20 cellular contexts compared by ENCODE assay signal in genomic region chr4:95472538-95472937, GRCh38.
DNase-seq lines count a peak whose midpoint lies in the region; ATAC-seq, FAIRE-seq and TF ChIP-seq lines count a peak whose summit lies in the region.
"Had no signal": no experiment of that assay in that cellular context is flagged by ENCODE, and none has a peak within 500 bp of the region (broad histone marks: within the 10 kb centered on the region; RNA-seq: fewer than 3 reads in every experiment).

No MANE protein-coding gene starts in this region.

- no peaks in the 10 kb centered on the region for H4K20me1 ChIP-seq in GM12878 (ENCODE audit: control insufficient read depth, insufficient read depth)
- H4K20me1 ChIP-seq: BLaER1 treated with 17β-estradiol and CSF1 and Interleukin-3, amounts not matched to agents 10 nM and 100 nM had no signal

- no peaks in the 10 kb centered on the region for H3K36me3 Mint-ChIP-seq in endodermal cell (ENCODE audit: low read depth)
- H3K36me3 Mint-ChIP-seq: CD14-positive monocyte; CD8-positive, alpha-beta memory T cell had no signal

- TF ChIP-seq EP300 in GM12878 (IDR thresholded peaks at IDR 0.05; ENCODE audit: borderline replicate concordance in 1 of 2, control insufficient read depth in 1 of 2, low read depth in 2 of 2, low read length in 2 of 2) (no peak), ovary (IDR thresholded peaks at IDR 0.05) (no peak)

- peaks cover 23% of the 10 kb centered on the region for H3K4me1 Mint-ChIP-seq in endodermal cell
- H3K4me1 Mint-ChIP-seq: CD14-positive monocyte; CD8-positive, alpha-beta memory T cell; GM23338; H9 had no signal

- in situ Hi-C loops in GM12878 (cut with MboI) = no loop called here
- in situ Hi-C loops in HAP-1 (cut with MboI; ENCODE audit: low sequenced_read_pairs) = no loop called here

- RAD21 ChIA-PET in GM12878 (lab: Charles Lee; ENCODE audit: unreplicated experiment) = no interaction called here

- H3K4me1 ChIP-seq in HEK293 (ENCODE audit: control insufficient read depth, insufficient read depth, low read length) (no peaks in the 10 kb centered on the region), GM12878 (ENCODE audit: control insufficient read depth, insufficient read depth, low read length) (no peaks in the 10 kb centered on the region), HAP-1 (0 out of 2 replicates have a peak, but pooled peaks cover 7% of the 10 kb centered on the region), endodermal cell (ENCODE audit: control insufficient read depth, insufficient read depth, low read length) (peaks cover 13% of the 10 kb centered on the region), ovary (ENCODE audit: insufficient read depth) (no peaks in the 10 kb centered on the region)
- H3K4me1 ChIP-seq: BLaER1 treated with 17β-estradiol and CSF1 and Interleukin-3, amounts not matched to agents 10 nM and 100 nM had no signal

- intact Hi-C loops in GM12878 (cut with micrococcal nuclease; ENCODE audit: unreplicated experiment) (no loop called here), ovary (cut with DNase I) (no loop called here)

- TF ChIP-seq CTCF in HEK293 (tag by site-specific recombination; IDR thresholded peaks at IDR 0.05) (no peak), GM12878 (IDR thresholded peaks at IDR 0.05 in 2 of 3, conservative IDR thresholded peaks at IDR 0.05 in 1 of 3; ENCODE audit: control insufficient read depth in 2 of 3, extremely low read depth in 1 of 3, insufficient read depth in 1 of 3, low read depth in 3 of 3, low read length in 3 of 3) (no peak), endodermal cell (conservative IDR thresholded peaks at IDR 0.05) (no peak), ovary (IDR thresholded peaks at IDR 0.05) (no peak)

- H3K36me3 ChIP-seq in HEK293 (ENCODE audit: control insufficient read depth in 2 of 2, insufficient read depth in 1 of 2, low read length in 2 of 2) (no peaks in the 10 kb centered on the region), GM12878 (ENCODE audit: control insufficient read depth in 2 of 2, insufficient read depth in 2 of 2, low read length in 1 of 2) (no peaks in the 10 kb centered on the region), HAP-1 (replicated peaks) (no peaks in the 10 kb centered on the region), endodermal cell (ENCODE audit: control insufficient read depth, insufficient read depth, low read length) (no peaks in the 10 kb centered on the region), ovary (no peaks in the 10 kb centered on the region)
- H3K36me3 ChIP-seq: BLaER1 treated with 17β-estradiol and CSF1 and Interleukin-3, amounts not matched to agents 10 nM and 100 nM had no signal

- DNase-seq in NCI-H748 (lab: John Stamatoyannopoulos, UW; ENCODE audit: unreplicated experiment) = peak; percentile 14
- DNase-seq in NCI-H748 treated with DMSO at 0.1 percent for 48 hours (lab: John Stamatoyannopoulos, UW) = no peak
- no peak for DNase-seq in GM12878 (ENCODE audit: low read depth, low spot score)
- peak; percentile 33 for DNase-seq in putamen (ENCODE audit: low spot score)
- DNase-seq in HAP-1 (ENCODE audit: low spot score in 2 of 2) = no peak
- no peak for DNase-seq in endodermal cell
- no peak for DNase-seq in ovary
- DNase-seq: BE2C; CD4-positive, alpha-beta T cell; CD8-positive, alpha-beta memory T cell; DMS 273 treated with DMSO at 0.1 percent for 48 hours; DMS79; GF-D8; H9 had no signal

- no peak for TF ChIP-seq RAD21 in GM12878 (IDR thresholded peaks at IDR 0.05; ENCODE audit: insufficient read depth, low read depth, low read length)

- peak; percentile 93 for ATAC-seq in GM12878
- ATAC-seq: GM23338 had no signal

- 0% methylated on average over 3 of the region's 3 CpGs for WGBS in GM12878 (ENCODE audit: insufficient coverage, insufficient replicate concordance, low lambda C conversion rate, missing lambda C conversion rate)
- 33 to 91% methylated on average over 1 to 3 of the region's 3 CpGs for WGBS in endodermal cell (ENCODE audit: insufficient coverage in 1 of 2, insufficient read length in 1 of 2), 2 experiments
- 46 to 56% (median 49%) methylated on average over 3 of the region's 3 CpGs for WGBS in ovary, 3 donors

- H3K4me3 ChIP-seq in HEK293 (ENCODE audit: low read depth, low read length) = no peak overlapping the region
- H3K4me3 ChIP-seq in GM12878 = no peak overlapping the region
- H3K4me3 ChIP-seq in HAP-1 = no peak overlapping the region
- H3K4me3 ChIP-seq in endodermal cell (ENCODE audit: low read length) = no peak overlapping the region
- H3K4me3 ChIP-seq in ovary = no peak overlapping the region
- H3K4me3 ChIP-seq: BLaER1 treated with 17β-estradiol and CSF1 and Interleukin-3, amounts not matched to agents 10 nM and 100 nM; GM23338 had no signal

- H3K27ac ChIP-seq in HEK293 (ENCODE audit: extremely low read depth, low read depth, low read length) (no peak overlapping the region), GM12878 (ENCODE audit: control insufficient read depth, insufficient read depth) (no peak overlapping the region), endodermal cell (ENCODE audit: low read depth, low read length) (no peak overlapping the region), ovary (no peak overlapping the region)
- H3K27ac ChIP-seq: 22Rv1; BLaER1 treated with 17β-estradiol and CSF1 and Interleukin-3, amounts not matched to agents 10 nM and 100 nM had no signal

- TF ChIP-seq POLR2A in GM12878 (IDR thresholded peaks at IDR 0.05; ENCODE audit: low read depth, low read length) (no peak), ovary (IDR thresholded peaks at IDR 0.05) (no peak)

- FAIRE-seq in GM12878 (lab: Jason Lieb, UNC) = no peak
- FAIRE-seq: GM12892 had no signal

- no peaks in the 10 kb centered on the region for H3K27me3 Mint-ChIP-seq in endodermal cell (ENCODE audit: insufficient read depth)
- H3K27me3 Mint-ChIP-seq: CD4-positive, alpha-beta T cell; CD8-positive, alpha-beta memory T cell had no signal

- H3K4me2 ChIP-seq in GM12878 (ENCODE audit: control insufficient read depth, insufficient read depth) = no peak overlapping the region
- H3K4me2 ChIP-seq: BLaER1 treated with 17β-estradiol and CSF1 and Interleukin-3, amounts not matched to agents 10 nM and 100 nM; GM23338 had no signal

- POLR2A ChIA-PET in HEK293 (lab: Yijun Ruan, JAX) (no interaction called here), GM12878 (lab: Charles Lee) (no interaction called here)

- H3K27me3 ChIP-seq in GM12878 (replicated peaks in 1 of 2; ENCODE audit: control insufficient read depth in 2 of 2, insufficient read depth in 2 of 2, low read length in 1 of 2) (no peaks in the 10 kb centered on the region), HAP-1 (ENCODE audit: low read depth) (no peaks in the 10 kb centered on the region), endodermal cell (ENCODE audit: control insufficient read depth, insufficient read depth, low read length, poor library complexity, severe bottlenecking) (no peaks in the 10 kb centered on the region), ovary (no peaks in the 10 kb centered on the region)
- H3K27me3 ChIP-seq: BE2C; BLaER1 treated with 17β-estradiol and CSF1 and Interleukin-3, amounts not matched to agents 10 nM and 100 nM had no signal

- no peak overlapping the region for H3K9ac ChIP-seq in GM12878 (ENCODE audit: control insufficient read depth, insufficient read depth, low read length)
- H3K9ac ChIP-seq in endodermal cell (ENCODE audit: extremely low read depth, low read length, poor library complexity, severe bottlenecking) = no peak overlapping the region
- H3K9ac ChIP-seq: BLaER1 treated with 17β-estradiol and CSF1 and Interleukin-3, amounts not matched to agents 10 nM and 100 nM had no signal

- H2AFZ ChIP-seq in GM12878 (ENCODE audit: control insufficient read depth, low read depth, low read length) = no peak overlapping the region
- H2AFZ ChIP-seq: GM23338 had no signal

- no peak overlapping the region for H3K27ac Mint-ChIP-seq in endodermal cell
- H3K27ac Mint-ChIP-seq: CD14-positive monocyte; CD4-positive, alpha-beta T cell; CD8-positive, alpha-beta memory T cell; GM23338; H9 had no signal

- H3K9me3 ChIP-seq in HEK293 (ENCODE audit: control insufficient read depth, insufficient read depth, low read depth, low read length) = no peaks in the 10 kb centered on the region
- no peaks in the 10 kb centered on the region for H3K9me3 ChIP-seq in GM12878 (replicated peaks; ENCODE audit: control insufficient read depth, insufficient read depth, low read length)
- H3K9me3 ChIP-seq in HAP-1 = no peaks in the 10 kb centered on the region
- H3K9me3 ChIP-seq in endodermal cell (ENCODE audit: control insufficient read depth, low read length) = no peaks in the 10 kb centered on the region
- no peaks in the 10 kb centered on the region for H3K9me3 ChIP-seq in ovary
- H3K9me3 ChIP-seq: BE2C; BLaER1 treated with 17β-estradiol and CSF1 and Interleukin-3, amounts not matched to agents 10 nM and 100 nM had no signal

- no TSS peak for BruUV-seq in GM12878 (replicated peaks; lab: Mats Ljungman, UMichigan)

- CTCF ChIA-PET in HEK293 (lab: Yijun Ruan, JAX) (no interaction called here), GM12878 (lab: Yijun Ruan, JAX) (no interaction called here)

- H3K79me2 ChIP-seq in GM12878 (ENCODE audit: control insufficient read depth, insufficient read depth, low read length) = no peaks in the 10 kb centered on the region

- H3K9me3 Mint-ChIP-seq in endodermal cell = no peaks in the 10 kb centered on the region
- H3K9me3 Mint-ChIP-seq: CD4-positive, alpha-beta T cell; GM23338; H9 had no signal

- SMC1A ChIA-PET in GM12878 (lab: Charles Lee; ENCODE audit: uncharacterized antibody, unreplicated experiment) = interaction anchor here (1.3 kb wide), 1 partner anchor 29 kb away, joined by 5 read pairs; no protein-coding TSS in a partner anchor

- no peak overlapping the region for H3K4me3 Mint-ChIP-seq in endodermal cell
- H3K4me3 Mint-ChIP-seq: CD14-positive monocyte; CD4-positive, alpha-beta T cell; CD8-positive, alpha-beta memory T cell; GM23338; H9 had no signal

TF ChIP-seq in HEK293, 187 proteins besides CTCF, POLR2A, EP300 and RAD21 (continues in another document):
- TF ChIP-seq KLF8 (tag by site-specific recombination; IDR thresholded peaks at IDR 0.05) (no peak), SETDB1 (IDR thresholded peaks at IDR 0.05; ENCODE audit: insufficient read length, low read length) (no peak), ZNF624 (tag by site-specific recombination; IDR thresholded peaks at IDR 0.05) (no peak), ZNF239 (tag by site-specific recombination; IDR thresholded peaks at IDR 0.05) (no peak), ZNF701 (tag by site-specific recombination; IDR thresholded peaks at IDR 0.05) (no peak), ZBTB17 (tag by site-specific recombination; IDR thresholded peaks at IDR 0.05) (peak; percentile 35; the same call in 1 of the 2 replicates)

TF ChIP-seq in GM12878, 131 proteins besides CTCF, POLR2A, EP300 and RAD21 (continues in another document):
- no peak for TF ChIP-seq CBX3 (IDR thresholded peaks at IDR 0.05; ENCODE audit: borderline replicate concordance, low read depth)
- TF ChIP-seq SRF (IDR thresholded peaks at IDR 0.05; ENCODE audit: low read depth in 2 of 2, low read length in 2 of 2) = no peak
- TF ChIP-seq JUNB (IDR thresholded peaks at IDR 0.05) = no peak

Comparison
In these comparisons a context has a peak if more than half of its experiments do, and no peak if none do; other contexts are left out.
1. DNase-seq: peak in NCI-H748 (single experiment) and putamen (single experiment); none in NCI-H748 treated with DMSO at 0.1 percent for 48 hours (single experiment), GM12878 (single experiment), HAP-1 (0 of 2), endodermal cell (single experiment) and ovary (0 of 5).